Comparison of ENCODE assay signal across 1 cellular context in the genomic region with DNA sequence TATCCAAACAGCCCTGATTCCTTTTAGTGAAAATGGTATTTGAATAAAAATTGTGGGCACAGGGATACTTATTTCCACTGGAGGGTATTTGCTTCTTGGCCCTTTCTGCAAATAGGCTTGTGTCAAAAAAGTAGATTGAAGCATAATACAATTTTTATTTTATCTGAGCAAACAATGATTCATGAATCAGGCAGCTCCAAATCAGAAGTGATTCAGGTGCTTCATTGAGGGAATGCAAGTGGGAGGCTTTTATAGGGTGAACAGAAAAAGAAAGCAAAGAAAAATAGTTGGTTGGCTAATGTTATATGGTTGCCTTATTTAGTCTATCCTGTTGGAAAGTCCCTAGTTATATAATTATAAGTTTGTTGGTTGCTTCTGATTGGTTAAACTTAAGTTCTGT.
TF ChIP-seq lines count a peak whose summit lies in the region.

No MANE protein-coding gene starts in this region.

TF ChIP-seq in SK-N-SH treated with all-trans-retinoic acid at 6 μM for 48 hours, 23 proteins besides CTCF, POLR2A, EP300 and RAD21 (continued from another document):
- TF ChIP-seq, protein P1, sequence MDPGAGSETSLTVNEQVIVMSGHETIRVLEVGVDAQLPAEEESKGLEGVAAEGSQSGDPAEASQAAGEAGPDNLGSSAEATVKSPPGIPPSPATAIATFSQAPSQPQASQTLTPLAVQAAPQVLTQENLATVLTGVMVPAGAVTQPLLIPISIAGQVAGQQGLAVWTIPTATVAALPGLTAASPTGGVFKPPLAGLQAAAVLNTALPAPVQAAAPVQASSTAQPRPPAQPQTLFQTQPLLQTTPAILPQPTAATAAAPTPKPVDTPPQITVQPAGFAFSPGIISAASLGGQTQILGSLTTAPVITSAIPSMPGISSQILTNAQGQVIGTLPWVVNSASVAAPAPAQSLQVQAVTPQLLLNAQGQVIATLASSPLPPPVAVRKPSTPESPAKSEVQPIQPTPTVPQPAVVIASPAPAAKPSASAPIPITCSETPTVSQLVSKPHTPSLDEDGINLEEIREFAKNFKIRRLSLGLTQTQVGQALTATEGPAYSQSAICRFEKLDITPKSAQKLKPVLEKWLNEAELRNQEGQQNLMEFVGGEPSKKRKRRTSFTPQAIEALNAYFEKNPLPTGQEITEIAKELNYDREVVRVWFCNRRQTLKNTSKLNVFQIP (CRISPR knock-in tag; IDR thresholded peaks at IDR 0.05; ENCODE audit: borderline replicate concordance, low read depth): no peak
- no peak for TF ChIP-seq TCF4 (CRISPR knock-in tag; IDR thresholded peaks at IDR 0.05; ENCODE audit: borderline replicate concordance)
- no peak for TF ChIP-seq ARNTL (CRISPR knock-in tag; IDR thresholded peaks at IDR 0.05; ENCODE audit: borderline replicate concordance, low read depth)
- no peak for TF ChIP-seq CSDC2 (CRISPR knock-in tag; IDR thresholded peaks at IDR 0.05)
- no peak for TF ChIP-seq OSR1 (CRISPR knock-in tag; IDR thresholded peaks at IDR 0.05)
- TF ChIP-seq ISL1 (CRISPR knock-in tag; IDR thresholded peaks at IDR 0.05): no peak
